Comparison of ENCODE assay signal across 2 cellular contexts in genomic region chr3:4245671-4246070, GRCh38.
TF ChIP-seq lines count a peak whose summit lies in the region.

No MANE protein-coding gene starts in this region.

TF ChIP-seq in HepG2, 621 proteins besides CTCF, POLR2A, EP300 and RAD21 (continued from another document):
- TF ChIP-seq ARHGAP35 (CRISPR knock-in tag; IDR thresholded peaks at IDR 0.05; ENCODE audit: borderline replicate concordance) (no peak), STAG1 (CRISPR knock-in tag; IDR thresholded peaks at IDR 0.05) (peak; percentile 16; the same call in 1 of the 2 replicates)

TF ChIP-seq in SK-N-SH, 30 proteins besides CTCF, POLR2A, EP300 and RAD21 (continued from another document):
- no peak for TF ChIP-seq FOXM1 (IDR thresholded peaks at IDR 0.05; ENCODE audit: low read depth)
- no peak for TF ChIP-seq POLR2AphosphoS5 (IDR thresholded peaks at IDR 0.05; ENCODE audit: low read depth, low read length)
- no peak for TF ChIP-seq ELF1 (IDR thresholded peaks at IDR 0.05)
- TF ChIP-seq CHD2 (IDR thresholded peaks at IDR 0.05; ENCODE audit: low read length, partially characterized antibody) = no peak
- TF ChIP-seq MAX (IDR thresholded peaks at IDR 0.05; ENCODE audit: low read depth) = no peak
TF ChIP-seq in SK-N-SH: peak in this region for 0.
